ENCODE assay signal across 8 cellular contexts in genomic region chr6:53544050-53544499, GRCh38. TPM values are rescaled to one million over a fixed set of nuclear protein-coding genes. Genes with fewer than 3 reads are reported as not detected.
DNase-seq lines count a peak whose midpoint lies in the region; ATAC-seq and TF ChIP-seq lines count a peak whose summit lies in the region.

No MANE protein-coding gene starts in this region.

- H3K27ac ChIP-seq in CD4-positive, alpha-beta T cell (ENCODE audit: low read depth, low read length): no peak overlapping the region
- H3K27ac ChIP-seq in stomach: peak overlapping the region; percentile 90 to 99 (median 96)

- no peak for TF ChIP-seq POLR2A in stomach (IDR thresholded peaks at IDR 0.05)

- CTCF ChIA-PET in CD4-positive, alpha-beta T cell (lab: Charles Lee): interaction anchor here (1.0 to 1.9 kb wide), 2 partner anchors 107 to 182 kb away, joined by 4 to 7 read pairs; no protein-coding TSS in a partner anchor

- peaks cover 48 to 78% (median 63%) of the 10 kb centered on the region in 4 donors for H3K4me1 ChIP-seq in stomach

- TF ChIP-seq EP300 in Ishikawa (IDR thresholded peaks at IDR 0.05; ENCODE audit: borderline replicate concordance) (no peak), stomach (IDR thresholded peaks at IDR 0.05) (no peak)

- DNase-seq in CD4-positive, alpha-beta T cell: peak in 1 of 10 experiments; percentile 35
- no peak for DNase-seq in activated naive CD8-positive, alpha-beta T cell treated with anti-CD3 and anti-CD28 coated beads for 36 hours
- DNase-seq in immature natural killer cell (no peak), stomach (no peak), NCI-H1105 (lab: John Stamatoyannopoulos, UW) (no peak)

- no peaks in the 10 kb centered on the region for H3K27me3 Mint-ChIP-seq in CD4-positive, alpha-beta T cell
- H3K27me3 Mint-ChIP-seq in activated naive CD8-positive, alpha-beta T cell treated with anti-CD3 and anti-CD28 coated beads for 36 hours: peaks cover 3% of the 10 kb centered on the region
- H3K27me3 Mint-ChIP-seq in immature natural killer cell (ENCODE audit: low read depth in 3 of 3): peaks cover 4 to 23% (median 6%) of the 10 kb centered on the region in 3 donors

- peak overlapping the region; percentile 85 to 92 (median 90) for H3K4me3 ChIP-seq in stomach

- TF ChIP-seq RAD21 in Ishikawa (IDR thresholded peaks at IDR 0.05; ENCODE audit: low read depth): no peak

- peaks cover 0 to 5% (median 0%) of the 10 kb centered on the region in 4 donors for H3K36me3 ChIP-seq in stomach

- no peaks in the 10 kb centered on the region for H3K9me3 Mint-ChIP-seq in CD4-positive, alpha-beta T cell
- no peaks in the 10 kb centered on the region for H3K9me3 Mint-ChIP-seq in activated naive CD8-positive, alpha-beta T cell treated with anti-CD3 and anti-CD28 coated beads for 36 hours
- no peaks in the 10 kb centered on the region for H3K9me3 Mint-ChIP-seq in immature natural killer cell

- ATAC-seq in CD4-positive, alpha-beta T cell (ENCODE audit: poor library complexity): no peak
- ATAC-seq in GM21367 (IDR thresholded peaks at IDR 0.05; ENCODE audit: unreplicated experiment): no peak
- ATAC-seq in GM21723 (IDR thresholded peaks at IDR 0.05; ENCODE audit: unreplicated experiment): no peak

- H3K9me3 ChIP-seq in CD4-positive, alpha-beta T cell (ENCODE audit: control insufficient read depth, low read length): no peaks in the 10 kb centered on the region
- H3K9me3 ChIP-seq in stomach: no peaks in the 10 kb centered on the region

- 0 to 1% (median 1%) methylated on average over 19 to 33 of the region's 33 CpGs for WGBS in stomach, 5 donors

- peaks cover 80% of the 10 kb centered on the region for H3K4me1 Mint-ChIP-seq in CD4-positive, alpha-beta T cell (ENCODE audit: low read depth)
- H3K4me1 Mint-ChIP-seq in activated naive CD8-positive, alpha-beta T cell treated with anti-CD3 and anti-CD28 coated beads for 36 hours: peaks cover 49% of the 10 kb centered on the region
- H3K4me1 Mint-ChIP-seq in immature natural killer cell: peaks cover 78 to 90% of the 10 kb centered on the region in 2 donors

- TF ChIP-seq CTCF in CD4-positive, alpha-beta T cell (IDR thresholded peaks at IDR 0.05): no peak
- TF ChIP-seq CTCF in stomach (IDR thresholded peaks at IDR 0.05): no peak

- H3K4me3 Mint-ChIP-seq in CD4-positive, alpha-beta T cell: peak overlapping the region; percentile 99
- H3K4me3 Mint-ChIP-seq in activated naive CD8-positive, alpha-beta T cell treated with anti-CD3 and anti-CD28 coated beads for 36 hours: peak overlapping the region; percentile 97
- H3K4me3 Mint-ChIP-seq in immature natural killer cell: peak overlapping the region; percentile 86 to 97 (median 97)

- intact Hi-C loops in CD4-positive, alpha-beta T cell (cut with DNase I, micrococcal nuclease): loop anchor here (2.0 to 10.0 kb wide), 11 partner anchors 47 to 1259 kb away; partner anchors contain the start of genes ELOVL5 (in 1 of the 2), GSTA4 (in 1 of the 2), LRRC1 (in 1 of the 2) and MCM3 (in 1 of the 2)
- intact Hi-C loops in stomach (cut with DNase I; ENCODE audit: low total_unique reads): no loop called here

- H3K36me3 Mint-ChIP-seq in CD4-positive, alpha-beta T cell (ENCODE audit: low read depth): peaks cover 14% of the 10 kb centered on the region
- H3K36me3 Mint-ChIP-seq in activated naive CD8-positive, alpha-beta T cell treated with anti-CD3 and anti-CD28 coated beads for 36 hours: peaks cover 20% of the 10 kb centered on the region
- peaks cover 0 to 8% (median 0%) of the 10 kb centered on the region in 3 donors for H3K36me3 Mint-ChIP-seq in immature natural killer cell

- POLR2A ChIA-PET in CD4-positive, alpha-beta T cell (lab: Charles Lee): interaction anchor here (1.0 to 2.9 kb wide), 5 partner anchors 8 to 548 kb away, joined by 3 to 20 read pairs (median 8); partner anchors contain the start of gene LRRC1

- H3K27me3 ChIP-seq in CD4-positive, alpha-beta T cell (ENCODE audit: control insufficient read depth, insufficient read depth, low read length): no peaks in the 10 kb centered on the region
- no peaks in the 10 kb centered on the region for H3K27me3 ChIP-seq in stomach

- peak overlapping the region; percentile 61 for H3K27ac Mint-ChIP-seq in CD4-positive, alpha-beta T cell
- H3K27ac Mint-ChIP-seq in activated naive CD8-positive, alpha-beta T cell treated with anti-CD3 and anti-CD28 coated beads for 36 hours: peak overlapping the region; percentile 89
- peak overlapping the region; percentile 85 to 95 (median 94) for H3K27ac Mint-ChIP-seq in immature natural killer cell

TF ChIP-seq in Ishikawa, 13 proteins besides CTCF, POLR2A, EP300 and RAD21:
- TF ChIP-seq TCF12 (IDR thresholded peaks at IDR 0.05; ENCODE audit: low read depth): no peak
- 0 out of 2 replicates have a peak, but pooled peaks have one; percentile 38 for TF ChIP-seq ZBTB7A (IDR thresholded peaks at IDR 0.05; ENCODE audit: low read depth)

RNA-seq across cellular contexts. Expression of gene GCLC, which starts 0.8 kb away (rescaled TPM):
- 10 to 100 TPM in 1 of 2 experiments, 1 to 10 TPM in 1; 8.9 to 10.1 TPM for total RNA-seq in CD4-positive, alpha-beta T cell
- 10 to 100 TPM; 25.3 to 29.6 TPM for total RNA-seq in activated naive CD8-positive, alpha-beta T cell treated with anti-CD3 and anti-CD28 coated beads for 36 hours
- polyA plus RNA-seq in immature natural killer cell (10 to 100 TPM; 11.4 to 26.1 (median 20.7) TPM), stomach (10 to 100 TPM; 17.7 to 33.0 (median 19.5) TPM)
- total RNA-seq in stomach: 100 to 1,000 TPM in 2 of 5 donors, 10 to 100 TPM in 2, 1 to 10 TPM in 1; 9.3 to 176 (median 99.1) TPM
